Comparison of ENCODE assay signal across 11 cellular contexts in the genomic region with DNA sequence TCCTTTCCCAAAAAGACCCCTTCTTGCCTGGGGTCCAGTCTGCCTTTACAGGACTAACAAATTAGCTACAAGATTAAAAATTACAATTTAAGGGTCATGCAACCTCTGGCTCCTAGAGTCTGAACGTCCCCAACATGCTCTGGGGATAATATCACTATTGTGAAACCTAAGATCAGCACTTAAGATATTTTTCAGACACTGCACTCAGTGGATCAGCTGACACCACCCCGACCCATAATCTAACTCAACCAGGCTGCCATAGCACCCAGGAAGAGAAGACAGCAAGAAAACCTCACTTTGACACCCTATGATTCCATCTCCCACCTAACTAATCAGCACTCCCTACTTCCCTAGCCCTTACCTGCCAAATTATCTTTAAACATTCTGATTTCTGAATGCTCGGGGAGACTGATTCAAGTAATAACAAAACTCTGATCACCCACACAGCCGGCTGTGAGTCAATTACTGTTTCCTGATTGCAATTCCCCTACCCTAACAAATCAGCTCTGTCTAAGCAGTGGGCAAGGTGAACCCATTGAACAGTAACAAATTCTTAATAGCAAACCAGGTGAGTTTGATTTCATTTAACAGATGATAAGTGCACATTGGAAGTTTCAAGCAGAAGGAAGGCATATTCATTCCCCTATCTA. TPM values are rescaled to one million over a fixed set of nuclear protein-coding genes. Genes with fewer than 3 reads are reported as not detected.
DNase-seq lines count a peak whose midpoint lies in the region; ATAC-seq and TF ChIP-seq lines count a peak whose summit lies in the region.
"Not testable (repeated sequence)": the region's sequence is repeated elsewhere in the genome, so short reads cannot be mapped to it uniquely, and the experiment has no call there.
"Had no signal": no experiment of that assay in that cellular context is flagged by ENCODE, and none has a peak within 500 bp of the region (broad histone marks: within the 10 kb centered on the region; RNA-seq: fewer than 3 reads in every experiment).

No MANE protein-coding gene starts in this region.

- H3K9me3 Mint-ChIP-seq in activated CD8-positive, alpha-beta T cell treated with anti-CD3 and anti-CD28 coated beads for 36 hours; activated T-helper 1 cell treated with anti-CD3 and anti-CD28 coated beads, Interleukin-12 subunit alpha, Interleukin-12 subunit beta, Interleukin-2, Interleukin-4 antibody, amounts not matched to agents 30 ng/mL and 10 ng/mL and 1 ng/mL, durations not matched to agents 14 hours and 24 hours and 36 hours; MCF 10A (ENCODE audit: unreplicated experiment); stimulated activated effector memory CD8-positive, alpha-beta T cell treated with anti-CD3 and anti-CD28 coated beads, Interleukin-12 subunit alpha, Interleukin-12 subunit beta, amount 100 ng/mL, for 72 hours: not testable (repeated sequence)

- H3K27ac Mint-ChIP-seq in T-helper 17 cell; activated CD8-positive, alpha-beta T cell treated with anti-CD3 and anti-CD28 coated beads for 36 hours: not testable (repeated sequence)
- H3K27ac Mint-ChIP-seq in activated T-helper 1 cell treated with anti-CD3 and anti-CD28 coated beads, Interleukin-12 subunit alpha, Interleukin-12 subunit beta, Interleukin-2, Interleukin-4 antibody, amounts not matched to agents 30 ng/mL and 10 ng/mL and 1 ng/mL, durations not matched to agents 14 hours and 24 hours and 36 hours = peak overlapping the region; percentile 13
- H3K27ac Mint-ChIP-seq in MCF 10A (ENCODE audit: low read depth, unreplicated experiment) = peak overlapping the region; percentile 36
- peak overlapping the region; percentile 12 for H3K27ac Mint-ChIP-seq in stimulated activated effector memory CD8-positive, alpha-beta T cell treated with anti-CD3 and anti-CD28 coated beads, Interleukin-12 subunit alpha, Interleukin-12 subunit beta, amount 100 ng/mL, for 72 hours

- not testable (repeated sequence) for H3K9me3 ChIP-seq in T-helper 17 cell (ENCODE audit: control insufficient read depth, low read length, poor library complexity, severe bottlenecking)

- peaks cover 12% of the 10 kb centered on the region for H3K4me1 Mint-ChIP-seq in T-helper 17 cell
- H3K4me1 Mint-ChIP-seq in activated CD8-positive, alpha-beta T cell treated with anti-CD3 and anti-CD28 coated beads for 36 hours (ENCODE audit: low read depth) = peaks cover 16% of the 10 kb centered on the region
- peaks cover 28% of the 10 kb centered on the region for H3K4me1 Mint-ChIP-seq in activated T-helper 1 cell treated with anti-CD3 and anti-CD28 coated beads, Interleukin-12 subunit alpha, Interleukin-12 subunit beta, Interleukin-2, Interleukin-4 antibody, amounts not matched to agents 30 ng/mL and 10 ng/mL and 1 ng/mL, durations not matched to agents 14 hours and 24 hours and 36 hours (ENCODE audit: low read depth)
- H3K4me1 Mint-ChIP-seq in MCF 10A (ENCODE audit: insufficient read depth, unreplicated experiment) = peaks cover 23% of the 10 kb centered on the region
- H3K4me1 Mint-ChIP-seq in stimulated activated effector memory CD8-positive, alpha-beta T cell treated with anti-CD3 and anti-CD28 coated beads, Interleukin-12 subunit alpha, Interleukin-12 subunit beta, amount 100 ng/mL, for 72 hours = peaks cover 33% of the 10 kb centered on the region

- POLR2A ChIA-PET in activated CD8-positive, alpha-beta T cell treated with anti-CD3 and anti-CD28 coated beads for 36 hours (lab: Charles Lee) = not testable (repeated sequence)
- POLR2A ChIA-PET in MCF 10A (lab: Yijun Ruan, JAX) = interaction anchor here (0.5 to 1.8 kb wide), 3 partner anchors 34 to 159 kb away, joined by 3 to 6 read pairs (median 4); no protein-coding TSS in a partner anchor

- peak; percentile 62 for ATAC-seq in GM18511 (IDR thresholded peaks at IDR 0.05; ENCODE audit: unreplicated experiment)
- peak; percentile 51 for ATAC-seq in HG02981 (IDR thresholded peaks at IDR 0.05; ENCODE audit: unreplicated experiment)
- ATAC-seq in T-helper 17 cell = not testable (repeated sequence)
- peak; percentile 80 for ATAC-seq in activated CD8-positive, alpha-beta T cell treated with anti-CD3 and anti-CD28 coated beads for 36 hours
- peak; percentile 98 for ATAC-seq in stimulated activated effector memory CD8-positive, alpha-beta T cell treated with anti-CD3 and anti-CD28 coated beads, Interleukin-12 subunit alpha, Interleukin-12 subunit beta, amount 100 ng/mL, for 72 hours

- peak overlapping the region; percentile 44 for H3K4me3 Mint-ChIP-seq in T-helper 17 cell
- H3K4me3 Mint-ChIP-seq in activated CD8-positive, alpha-beta T cell treated with anti-CD3 and anti-CD28 coated beads for 36 hours; activated T-helper 1 cell treated with anti-CD3 and anti-CD28 coated beads, Interleukin-12 subunit alpha, Interleukin-12 subunit beta, Interleukin-2, Interleukin-4 antibody, amounts not matched to agents 30 ng/mL and 10 ng/mL and 1 ng/mL, durations not matched to agents 14 hours and 24 hours and 36 hours; MCF 10A (ENCODE audit: unreplicated experiment): not testable (repeated sequence)
- H3K4me3 Mint-ChIP-seq in stimulated activated effector memory CD8-positive, alpha-beta T cell treated with anti-CD3 and anti-CD28 coated beads, Interleukin-12 subunit alpha, Interleukin-12 subunit beta, amount 100 ng/mL, for 72 hours = peak overlapping the region; percentile 37

- DNase-seq in T-helper 17 cell; activated T-helper 1 cell treated with anti-CD3 and anti-CD28 coated beads, Interleukin-12 subunit alpha, Interleukin-12 subunit beta, Interleukin-2, Interleukin-4 antibody, amounts not matched to agents 30 ng/mL and 10 ng/mL and 1 ng/mL, durations not matched to agents 14 hours and 24 hours and 36 hours (ENCODE audit: low spot score): not testable (repeated sequence)
- peak; percentile 54 for DNase-seq in activated CD8-positive, alpha-beta T cell treated with anti-CD3 and anti-CD28 coated beads for 36 hours
- peak; percentile 32 for DNase-seq in MCF 10A (ENCODE audit: unreplicated experiment)
- DNase-seq in stimulated activated CD4-positive, alpha-beta T cell treated with anti-CD3 and anti-CD28 coated beads, Interleukin-1b, Interleukin-23, amount 100 ng/mL, for 48 hours = peak; percentile 35
- peak in 1 of 2 donors; percentile 55 for DNase-seq in stimulated activated effector memory CD8-positive, alpha-beta T cell treated with anti-CD3 and anti-CD28 coated beads, Interleukin-12 subunit alpha, Interleukin-12 subunit beta, amount 100 ng/mL, for 72 hours (ENCODE audit: low spot score in 2 of 2)

- H3K27me3 Mint-ChIP-seq in T-helper 17 cell = peaks cover 15% of the 10 kb centered on the region
- not testable (repeated sequence) for H3K27me3 Mint-ChIP-seq in activated CD8-positive, alpha-beta T cell treated with anti-CD3 and anti-CD28 coated beads for 36 hours; activated T-helper 1 cell treated with anti-CD3 and anti-CD28 coated beads, Interleukin-12 subunit alpha, Interleukin-12 subunit beta, Interleukin-2, Interleukin-4 antibody, amounts not matched to agents 30 ng/mL and 10 ng/mL and 1 ng/mL, durations not matched to agents 14 hours and 24 hours and 36 hours (ENCODE audit: insufficient read depth); MCF 10A (ENCODE audit: insufficient read depth, unreplicated experiment)

- not testable (repeated sequence) for BruUV-seq in MCF 10A (replicated peaks; lab: Mats Ljungman, UMichigan)

- CTCF ChIA-PET in activated CD8-positive, alpha-beta T cell treated with anti-CD3 and anti-CD28 coated beads for 36 hours (lab: Charles Lee) = not testable (repeated sequence)
- CTCF ChIA-PET in MCF 10A (lab: Yijun Ruan, JAX) = interaction anchor here (0.7 kb wide), 1 partner anchor 109 kb away, joined by 3 read pairs; no protein-coding TSS in a partner anchor

- H3K36me3 Mint-ChIP-seq in T-helper 17 cell (ENCODE audit: low read depth); activated CD8-positive, alpha-beta T cell treated with anti-CD3 and anti-CD28 coated beads for 36 hours (ENCODE audit: low read depth); activated T-helper 1 cell treated with anti-CD3 and anti-CD28 coated beads, Interleukin-12 subunit alpha, Interleukin-12 subunit beta, Interleukin-2, Interleukin-4 antibody, amounts not matched to agents 30 ng/mL and 10 ng/mL and 1 ng/mL, durations not matched to agents 14 hours and 24 hours and 36 hours (ENCODE audit: low read depth); MCF 10A (ENCODE audit: insufficient read depth, unreplicated experiment); stimulated activated effector memory CD8-positive, alpha-beta T cell treated with anti-CD3 and anti-CD28 coated beads, Interleukin-12 subunit alpha, Interleukin-12 subunit beta, amount 100 ng/mL, for 72 hours: not testable (repeated sequence)

- TF ChIP-seq CTCF in activated CD8-positive, alpha-beta T cell treated with anti-CD3 and anti-CD28 coated beads for 36 hours (IDR thresholded peaks at IDR 0.05); MCF 10A (IDR thresholded peaks at IDR 0.05; ENCODE audit: unreplicated experiment): not testable (repeated sequence)

- intact Hi-C loops in activated CD8-positive, alpha-beta T cell treated with anti-CD3 and anti-CD28 coated beads for 36 hours (cut with micrococcal nuclease) = not testable (repeated sequence)
- intact Hi-C loops in activated T-helper 1 cell treated with anti-CD3 and anti-CD28 coated beads, Interleukin-12 subunit alpha, Interleukin-12 subunit beta, Interleukin-2, Interleukin-4 antibody, amounts not matched to agents 30 ng/mL and 10 ng/mL and 1 ng/mL, durations not matched to agents 14 hours and 24 hours and 36 hours (cut with micrococcal nuclease) = loop anchor here (1.0 kb wide), 2 partner anchors 29 to 32 kb away; a partner anchor contains a TSS
- intact Hi-C loops in MCF 10A (cut with micrococcal nuclease) = loop anchor here (1.0 kb wide), 1 partner anchor 31 kb away; no protein-coding TSS in a partner anchor

RNA-seq across cellular contexts. Expression of a gene that starts 32.1 kb away (rescaled TPM):
- total RNA-seq in T-helper 17 cell = 10 to 100 TPM; 49.1 to 55.4 TPM
- 10 to 100 TPM; 13.1 to 15.2 TPM for total RNA-seq in activated CD8-positive, alpha-beta T cell treated with anti-CD3 and anti-CD28 coated beads for 36 hours
- 9.5 and 10.5 TPM in 2 replicates for total RNA-seq in activated T-helper 1 cell treated with anti-CD3 and anti-CD28 coated beads, Interleukin-12 subunit alpha, Interleukin-12 subunit beta, Interleukin-2, Interleukin-4 antibody, amounts not matched to agents 30 ng/mL and 10 ng/mL and 1 ng/mL, durations not matched to agents 14 hours and 24 hours and 36 hours
- 14.0 and 14.4 TPM in 2 replicates for total RNA-seq in MCF 10A (2022)
- total RNA-seq: H1 had no signal

RNA-seq across cellular contexts. Expression of a gene that starts 42.3 kb away (rescaled TPM):
- total RNA-seq in T-helper 17 cell (10 to 100 TPM; 52.9 to 66.7 TPM), MCF 10A (2022) (27.2 and 34.4 TPM in 2 replicates)
- total RNA-seq in activated CD8-positive, alpha-beta T cell treated with anti-CD3 and anti-CD28 coated beads for 36 hours = 10 to 100 TPM; 31.9 to 32.4 TPM
- total RNA-seq in activated T-helper 1 cell treated with anti-CD3 and anti-CD28 coated beads, Interleukin-12 subunit alpha, Interleukin-12 subunit beta, Interleukin-2, Interleukin-4 antibody, amounts not matched to agents 30 ng/mL and 10 ng/mL and 1 ng/mL, durations not matched to agents 14 hours and 24 hours and 36 hours = 21.1 and 21.4 TPM in 2 replicates
- total RNA-seq: H1 had no signal

RNA-seq across cellular contexts. Expression of a gene that starts 54.3 kb away (rescaled TPM):
- not detected for total RNA-seq in T-helper 17 cell
- not detected for total RNA-seq in activated CD8-positive, alpha-beta T cell treated with anti-CD3 and anti-CD28 coated beads for 36 hours
- not detected in 2 replicates for total RNA-seq in activated T-helper 1 cell treated with anti-CD3 and anti-CD28 coated beads, Interleukin-12 subunit alpha, Interleukin-12 subunit beta, Interleukin-2, Interleukin-4 antibody, amounts not matched to agents 30 ng/mL and 10 ng/mL and 1 ng/mL, durations not matched to agents 14 hours and 24 hours and 36 hours
- total RNA-seq in MCF 10A (2022) = not detected in 2 replicates
- total RNA-seq: CD4-positive, alpha-beta T cell; H1; RPMI7951 had no signal
